ENCODE assay signal across 8 cellular contexts in genomic region chr12:47079365-47079893, GRCh38. TPM values are rescaled to one million over a fixed set of nuclear protein-coding genes. Genes with fewer than 3 reads are reported as not detected.
DNase-seq lines count a peak whose midpoint lies in the region; ATAC-seq and TF ChIP-seq lines count a peak whose summit lies in the region.

Gene PCED1B, plus strand, starts transcription at chr12:47079621. Its CDS starts 155,443 bp downstream, at chr12:47235064.

- intact Hi-C loops in left cardiac atrium (cut with DNase I): loop anchor here in 1 of 2 donors (5.0 kb wide), 1 partner anchor 228 kb away; no protein-coding TSS in a partner anchor
- intact Hi-C loops in psoas muscle (cut with DNase I): loop anchor here in 1 of 2 donors (10.0 kb wide), 1 partner anchor 315 kb away; no protein-coding TSS in a partner anchor
- intact Hi-C loops in uterus (cut with DNase I; ENCODE audit: low total_unique reads): no loop called here

- peak; percentile 41; the same call in 1 of the 2 replicates for TF ChIP-seq CTCF in SK-N-SH (IDR thresholded peaks at IDR 0.05)
- peak; percentile 16 for TF ChIP-seq CTCF in psoas muscle (IDR thresholded peaks at IDR 0.05)
- TF ChIP-seq CTCF in uterus (IDR thresholded peaks at IDR 0.05): peak in 2 of 4 experiments; percentile 27 to 52

- H3K27ac ChIP-seq in BLaER1: no peak within 1 kb of the TSS
- H3K27ac ChIP-seq in HUES64 (ENCODE audit: low read depth, low read length): no peak within 1 kb of the TSS
- peak within 1 kb of the TSS in 1 of 2 experiments; percentile 66; a peak in 2 of 4 replicates for H3K27ac ChIP-seq in SK-N-SH (ENCODE audit: low read depth in 2 of 2, low read length in 1 of 2)
- H3K27ac ChIP-seq in psoas muscle: peak within 1 kb of the TSS; percentile 63
- H3K27ac ChIP-seq in uterus: peak within 1 kb of the TSS; percentile 97

- WGBS in HUES64: under 1% methylated on average over 54 of the region's 54 CpGs
- 1% methylated on average over 19 of the region's 54 CpGs for WGBS in SK-N-SH (ENCODE audit: low lambda C conversion rate)
- 0 to 1% (median 0%) methylated on average over 33 to 54 of the region's 54 CpGs for WGBS in psoas muscle, 3 donors

- peak within 1 kb of the TSS; percentile 71 for H3K4me3 ChIP-seq in BLaER1
- H3K4me3 ChIP-seq in HUES64 (ENCODE audit: low read length): peak within 1 kb of the TSS; percentile 64
- peak within 1 kb of the TSS; percentile 47 to 66; a peak in 3 of 4 replicates for H3K4me3 ChIP-seq in SK-N-SH (ENCODE audit: low read depth in 2 of 2, low read length in 1 of 2)
- H3K4me3 ChIP-seq in psoas muscle: peak within 1 kb of the TSS; percentile 71
- peak within 1 kb of the TSS; percentile 56 to 77 for H3K4me3 ChIP-seq in uterus

- POLR2A ChIA-PET in SK-N-SH (lab: Yijun Ruan, JAX): no interaction called here

- ATAC-seq in GM19397 (IDR thresholded peaks at IDR 0.05; ENCODE audit: unreplicated experiment) (peak; percentile 66), left cardiac atrium (peak; percentile 70 to 79), psoas muscle (peak; percentile 56 to 74 (median 66))
- peak; percentile 60 to 61 for ATAC-seq in activated naive CD4-positive, alpha-beta T cell treated with anti-CD3 and anti-CD28 coated beads, Interleukin-2, amount 50 U/mL, for 72 hours

- H3K9me3 Mint-ChIP-seq in activated naive CD4-positive, alpha-beta T cell treated with anti-CD3 and anti-CD28 coated beads, Interleukin-2, amount 50 U/mL, for 72 hours: no peaks in the 10 kb centered on the region

- CTCF ChIA-PET in SK-N-SH (lab: Yijun Ruan, JAX): interaction anchor here (1.1 kb wide), 1 partner anchor 8 kb away, joined by 3 read pairs; no protein-coding TSS in a partner anchor

- TF ChIP-seq EP300 in SK-N-SH (IDR thresholded peaks at IDR 0.05; ENCODE audit: borderline replicate concordance in 1 of 2, low read depth in 1 of 2, low read length in 1 of 2): no peak

- no peaks in the 10 kb centered on the region for H3K9me3 ChIP-seq in BLaER1
- H3K9me3 ChIP-seq in HUES64 (ENCODE audit: insufficient read depth, low read depth, low read length): no peaks in the 10 kb centered on the region
- H3K9me3 ChIP-seq in SK-N-SH: no peaks in the 10 kb centered on the region
- H3K9me3 ChIP-seq in psoas muscle: no peaks in the 10 kb centered on the region
- no peaks in the 10 kb centered on the region for H3K9me3 ChIP-seq in uterus

- peak within 1 kb of the TSS; percentile 47; the same call in 1 of the 2 replicates for H3K9ac ChIP-seq in BLaER1
- peak within 1 kb of the TSS; percentile 11; the same call in 1 of the 2 replicates for H3K9ac ChIP-seq in HUES64 (ENCODE audit: low read depth, low read length)
- peak within 1 kb of the TSS; percentile 58 for H3K9ac ChIP-seq in SK-N-SH

- H3K27me3 ChIP-seq in BLaER1: peaks cover 58% of the 10 kb centered on the region
- H3K27me3 ChIP-seq in HUES64 (ENCODE audit: insufficient read depth, low read length): peaks cover 31% of the 10 kb centered on the region
- peaks cover 18% of the 10 kb centered on the region for H3K27me3 ChIP-seq in SK-N-SH (ENCODE audit: insufficient read depth)
- H3K27me3 ChIP-seq in psoas muscle (ENCODE audit: insufficient read depth in 3 of 3, low read length in 2 of 3): peaks cover 2 to 33% (median 3%) of the 10 kb centered on the region in 3 donors
- no peaks in the 10 kb centered on the region for H3K27me3 ChIP-seq in uterus

- H3K4me1 ChIP-seq in BLaER1 (peaks cover 21% of the 10 kb centered on the region), HUES64 (ENCODE audit: insufficient read depth, low read length) (peaks cover 47% of the 10 kb centered on the region), SK-N-SH (ENCODE audit: control insufficient read depth in 1 of 2, insufficient read depth in 2 of 2, low read depth in 1 of 2, low read length in 1 of 2) (peaks cover 0 to 21% of the 10 kb centered on the region in 2 experiments; a peak in 3 of 4 replicates), psoas muscle (peaks cover 13% of the 10 kb centered on the region), uterus (peaks cover 0 to 7% of the 10 kb centered on the region in 2 donors)

- peak; percentile 13 to 29 for TF ChIP-seq POLR2A in uterus (IDR thresholded peaks at IDR 0.05)

- peak within 1 kb of the TSS; percentile 95 to 98 for H3K27ac Mint-ChIP-seq in activated naive CD4-positive, alpha-beta T cell treated with anti-CD3 and anti-CD28 coated beads, Interleukin-2, amount 50 U/mL, for 72 hours

- H3K36me3 ChIP-seq in BLaER1 (no peaks in the 10 kb centered on the region), HUES64 (ENCODE audit: insufficient read depth, low read length) (peaks cover 5% of the 10 kb centered on the region; the same call in 1 of the 2 replicates), SK-N-SH (replicated peaks in 1 of 2; ENCODE audit: control insufficient read depth in 1 of 2, insufficient read depth in 2 of 2, low read length in 1 of 2) (no peaks in the 10 kb centered on the region), psoas muscle (ENCODE audit: insufficient read depth in 1 of 2, low read depth in 1 of 2) (no peaks in the 10 kb centered on the region), uterus (no peaks in the 10 kb centered on the region)

- TF ChIP-seq RAD21 in SK-N-SH (IDR thresholded peaks at IDR 0.05; ENCODE audit: low read length): no peak

- H4K20me1 ChIP-seq in BLaER1 (no peaks in the 10 kb centered on the region; the same call in 1 of the 2 replicates), SK-N-SH (ENCODE audit: insufficient read depth) (no peaks in the 10 kb centered on the region)

- peaks cover 10% of the 10 kb centered on the region; the same call in 1 of the 2 replicates for H3K79me2 ChIP-seq in SK-N-SH (ENCODE audit: insufficient read depth)

- H3K9me2 ChIP-seq in SK-N-SH: no peaks in the 10 kb centered on the region

- DNase-seq in SK-N-SH (peak; percentile 33), left cardiac atrium (peak; percentile 82), psoas muscle (peak; percentile 70 to 86), uterus (peak; percentile 72 to 74)
- DNase-seq in activated naive CD4-positive, alpha-beta T cell treated with anti-CD3 and anti-CD28 coated beads, Interleukin-2, amount 50 U/mL, for 72 hours (ENCODE audit: low spot score in 2 of 2): peak; percentile 64 to 76

- peaks cover 33 to 43% of the 10 kb centered on the region in 2 donors for H3K36me3 Mint-ChIP-seq in activated naive CD4-positive, alpha-beta T cell treated with anti-CD3 and anti-CD28 coated beads, Interleukin-2, amount 50 U/mL, for 72 hours

- H3F3A ChIP-seq in SK-N-SH (replicated peaks; ENCODE audit: insufficient read depth): peaks cover 22% of the 10 kb centered on the region

- peak within 1 kb of the TSS; percentile 96 for H3K4me2 ChIP-seq in BLaER1
- peak within 1 kb of the TSS; percentile 88 for H3K4me2 ChIP-seq in SK-N-SH

- H2AFZ ChIP-seq in SK-N-SH (ENCODE audit: low read depth): peak within 1 kb of the TSS; percentile 82

TF ChIP-seq in SK-N-SH, 30 proteins besides CTCF, POLR2A, EP300 and RAD21:
- TF ChIP-seq FOXM1 (IDR thresholded peaks at IDR 0.05; ENCODE audit: low read depth) (no peak), SIN3A (IDR thresholded peaks at IDR 0.05; ENCODE audit: borderline replicate concordance, low read depth, low read length) (0 out of 2 replicates have a peak, but pooled peaks have one; percentile 19), NFIC (IDR thresholded peaks at IDR 0.05; ENCODE audit: borderline replicate concordance) (no peak), SMC3 (IDR thresholded peaks at IDR 0.05; ENCODE audit: low read depth, low read length) (0 out of 2 replicates have a peak, but pooled peaks have one; percentile 19), PBX3 (IDR thresholded peaks at IDR 0.05) (peak; percentile 15; the same call in 1 of the 2 replicates), GABPA (IDR thresholded peaks at IDR 0.05; ENCODE audit: low read depth) (no peak)

RNA-seq across cellular contexts. Expression of gene PCED1B, which starts in this region (rescaled TPM):
- 7.5 TPM for polyA plus RNA-seq in HUES64 (2013, experiment 1 of 2)
- polyA plus RNA-seq in HUES64 (2013, experiment 2 of 2): 7.9 TPM
- polyA plus RNA-seq in SK-N-SH (2012; rRNA removed) (0.08 and 0.21 TPM in 2 replicates), psoas muscle (under 1 TPM; 0.18 to 0.38 (median 0.26) TPM)
- polyA plus RNA-seq in SK-N-SH (2012; cell fraction: cytosol; rRNA removed): 0.07 and 0.10 TPM in 2 replicates
- 0.33 and 0.40 TPM in 2 replicates for polyA plus RNA-seq in SK-N-SH (2012; cell fraction: nucleus; rRNA removed)
- total RNA-seq in activated naive CD4-positive, alpha-beta T cell treated with anti-CD3 and anti-CD28 coated beads, Interleukin-2, amount 50 U/mL, for 72 hours: 100 to 1,000 TPM in 1 of 2 donors, 10 to 100 TPM in 1; 92.5 to 149 TPM
- total RNA-seq in left cardiac atrium (1 to 10 TPM; 1.1 to 1.9 TPM), psoas muscle (1 to 10 TPM in 1 of 4 donors, under 1 TPM in 3; 0.19 to 1.2 (median 0.69) TPM), uterus (10 to 100 TPM in 2 of 4 donors, 1 to 10 TPM in 2; 1.0 to 46.6 (median 13.0) TPM)

Comparison
In these comparisons a context has a peak if more than half of its experiments do, and no peak if none do; other contexts are left out.
1. Peak in DNase-seq, H3K4me3 ChIP-seq, H3K9ac ChIP-seq and H3K4me2 ChIP-seq in SK-N-SH; RNA of the gene not detected or under 1 TPM.
2. H3K27ac ChIP-seq: peak in psoas muscle (single experiment) and uterus (2 of 2); none in BLaER1 (single experiment) and HUES64 (single experiment).
3. Peak in every context shown above with its lines, with median percentiles within 50 percentile points of each other: H3K4me3 ChIP-seq, H3K9ac ChIP-seq, ATAC-seq and DNase-seq.